Comparison of ENCODE assay signal across 1 cellular context in the genomic region with DNA sequence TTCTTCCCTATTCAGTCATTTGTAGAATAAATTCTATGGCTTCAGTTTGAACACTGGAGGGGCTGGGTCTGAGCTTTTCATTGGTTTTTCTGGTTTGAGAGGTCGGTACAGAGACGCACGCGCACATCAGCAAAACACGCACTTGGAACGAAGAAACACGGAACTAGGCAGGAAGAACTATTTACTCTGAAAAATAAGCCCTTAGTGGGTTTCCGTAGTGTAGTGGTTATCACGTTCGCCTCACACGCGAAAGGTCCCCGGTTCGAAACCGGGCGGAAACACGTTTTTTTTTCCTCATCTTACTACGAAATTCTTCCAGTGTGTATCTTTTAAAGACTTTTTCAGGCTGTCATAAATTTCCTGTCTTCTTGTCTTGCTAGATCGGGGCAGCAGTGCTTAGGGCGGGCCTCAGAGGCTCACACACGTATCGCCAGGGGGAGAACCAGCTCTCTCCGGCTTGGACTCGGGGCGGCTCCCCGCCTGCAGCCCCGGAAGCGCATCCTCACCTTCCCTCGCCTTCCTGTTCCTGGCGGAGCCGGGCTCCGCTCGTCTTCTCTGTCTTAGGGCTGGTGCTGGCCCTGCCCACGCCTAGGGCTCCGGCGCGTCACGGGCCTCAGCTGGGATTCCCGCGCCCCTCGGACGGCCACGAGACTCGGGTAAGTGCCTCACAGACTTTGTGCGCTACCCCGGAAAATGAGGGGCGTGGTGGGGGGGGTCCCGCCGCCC.
A peak's percentile ranks its signal among the peaks of the same experiment; 100 is the strongest.
TF ChIP-seq lines count a peak whose summit lies in the region.

A gene (plus strand): TSS at position 521 of the 726 bp plus-strand sequence. CDS start 6,841 bp downstream, outside the sequence.

TF ChIP-seq in IMR-90, 13 proteins besides CTCF, POLR2A, EP300 and RAD21 (continued from another document):
- TF ChIP-seq, protein P1, sequence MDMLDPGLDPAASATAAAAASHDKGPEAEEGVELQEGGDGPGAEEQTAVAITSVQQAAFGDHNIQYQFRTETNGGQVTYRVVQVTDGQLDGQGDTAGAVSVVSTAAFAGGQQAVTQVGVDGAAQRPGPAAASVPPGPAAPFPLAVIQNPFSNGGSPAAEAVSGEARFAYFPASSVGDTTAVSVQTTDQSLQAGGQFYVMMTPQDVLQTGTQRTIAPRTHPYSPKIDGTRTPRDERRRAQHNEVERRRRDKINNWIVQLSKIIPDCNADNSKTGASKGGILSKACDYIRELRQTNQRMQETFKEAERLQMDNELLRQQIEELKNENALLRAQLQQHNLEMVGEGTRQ (IDR thresholded peaks at IDR 0.05; ENCODE audit: low read depth, low read length) = peak; percentile 38; the same call in 1 of the 2 replicates
- 0 out of 2 replicates have a peak, but pooled peaks have one; percentile 21 for TF ChIP-seq MAZ (IDR thresholded peaks at IDR 0.05; ENCODE audit: borderline replicate concordance, low read depth, low read length)
- 0 out of 2 replicates have a peak, but pooled peaks have one; percentile 18 for TF ChIP-seq CHD1 (IDR thresholded peaks at IDR 0.05; ENCODE audit: low read depth, low read length)
- no peak for TF ChIP-seq RCOR1 (IDR thresholded peaks at IDR 0.05; ENCODE audit: insufficient replicate concordance, low read length)
- no peak for TF ChIP-seq RFX5 (IDR thresholded peaks at IDR 0.05; ENCODE audit: low read depth, low read length)
- TF ChIP-seq SMC3 (IDR thresholded peaks at IDR 0.05; ENCODE audit: low read depth, low read length) = no peak
- TF ChIP-seq NFE2L2 (IDR thresholded peaks at IDR 0.05; ENCODE audit: low read depth, low read length) = no peak
- peak; percentile 62; the same call in 1 of the 2 replicates for TF ChIP-seq BHLHE40 (IDR thresholded peaks at IDR 0.05; ENCODE audit: low read depth, low read length)
- TF ChIP-seq FOS (IDR thresholded peaks at IDR 0.05; ENCODE audit: low read depth, low read length) = peak; percentile 48; the same call in 1 of the 2 replicates
- TF ChIP-seq MXI1 (IDR thresholded peaks at IDR 0.05; ENCODE audit: borderline replicate concordance, low read depth, low read length) = peak; percentile 85
TF ChIP-seq in IMR-90: peak in this region for 7.
